8 cellular contexts compared by ENCODE assay signal in genomic region chr11:64235427-64236161, GRCh38. TPM values are rescaled to one million over a fixed set of nuclear protein-coding genes. Genes with fewer than 3 reads are reported as not detected.
DNase-seq lines count a peak whose midpoint lies in the region; ATAC-seq and TF ChIP-seq lines count a peak whose summit lies in the region.

No MANE protein-coding gene starts in this region.

- TF ChIP-seq CTCF in AG04449 (IDR thresholded peaks at IDR 0.05; ENCODE audit: insufficient read depth, low read length, missing control alignments) = no peak
- no peak for TF ChIP-seq CTCF in choroid plexus epithelial cell (conservative IDR thresholded peaks at IDR 0.05; ENCODE audit: low read depth, low read length)

- CTCF ChIA-PET in AG04449 (lab: Yijun Ruan, JAX) = interaction anchor here (1.0 to 3.8 kb wide), 5 partner anchors 10 to 68 kb away, joined by 3 to 25 read pairs (median 4); partner anchors contain the start of gene PLCB3

- no peak for ATAC-seq in naive B cell (ENCODE audit: low read depth in 2 of 2)
- no peak for ATAC-seq in HG03095 (IDR thresholded peaks at IDR 0.05; ENCODE audit: unreplicated experiment)
- ATAC-seq in GM21825 (IDR thresholded peaks at IDR 0.05; ENCODE audit: unreplicated experiment) = no peak

- H3K36me3 Mint-ChIP-seq in IgD-negative memory B cell (peaks cover 3% of the 10 kb centered on the region), naive B cell (no peaks in the 10 kb centered on the region)

- H3K9me3 Mint-ChIP-seq in IgD-negative memory B cell (no peaks in the 10 kb centered on the region), naive B cell (no peaks in the 10 kb centered on the region)

- H3K27ac Mint-ChIP-seq in IgD-negative memory B cell = peak overlapping the region; percentile 88 to 100 (median 93)
- H3K27ac Mint-ChIP-seq in naive B cell = peak overlapping the region; percentile 86 to 97 (median 94)

- no peaks in the 10 kb centered on the region for H3K27me3 Mint-ChIP-seq in IgD-negative memory B cell
- H3K27me3 Mint-ChIP-seq in naive B cell = no peaks in the 10 kb centered on the region

- H3K4me1 Mint-ChIP-seq in IgD-negative memory B cell = peaks cover 30 to 52% (median 44%) of the 10 kb centered on the region in 3 donors
- H3K4me1 Mint-ChIP-seq in naive B cell = peaks cover 38 to 69% (median 67%) of the 10 kb centered on the region in 3 donors

- POLR2A ChIA-PET in AG04449 (lab: Yijun Ruan, JAX) = interaction anchor here (0.7 to 0.9 kb wide), 2 partner anchors 11 to 88 kb away, joined by 3 read pairs; no protein-coding TSS in a partner anchor

- peak overlapping the region; percentile 91 to 97 (median 94) for H3K4me3 Mint-ChIP-seq in IgD-negative memory B cell
- H3K4me3 Mint-ChIP-seq in naive B cell = peak overlapping the region; percentile 88 to 94 (median 90)

- H3K4me3 ChIP-seq in AG04449 (ENCODE audit: low read depth, low read length) (peak overlapping the region; percentile 66), choroid plexus epithelial cell (ENCODE audit: low read depth, low read length) (peak overlapping the region; percentile 67)

- no peak for DNase-seq in AG04449 (ENCODE audit: low read depth, low spot score)
- DNase-seq in choroid plexus epithelial cell (ENCODE audit: low read depth) = no peak
- DNase-seq in naive B cell = no peak
- DNase-seq in germinal center (ENCODE audit: low spot score) = no peak
- no peak for DNase-seq in NCI-H510A (lab: John Stamatoyannopoulos, UW)

RNA-seq across cellular contexts. Expression of gene VEGFB, which starts 1.2 kb away (rescaled TPM):
- polyA plus RNA-seq in IgD-negative memory B cell (34.8 TPM), naive B cell (ENCODE audit: low read depth in 6 of 6) (10 to 100 TPM; 10.9 to 33.7 (median 28.1) TPM)

RNA-seq across cellular contexts. Expression of gene DNAJC4, which starts 5.2 kb away (rescaled TPM):
- 49.3 TPM for polyA plus RNA-seq in IgD-negative memory B cell
- 10 to 100 TPM; 41.9 to 66.6 (median 50.5) TPM for polyA plus RNA-seq in naive B cell (ENCODE audit: low read depth in 6 of 6)

RNA-seq across cellular contexts. Expression of gene FKBP2, which starts 5.3 kb away (rescaled TPM):
- 101 TPM for polyA plus RNA-seq in IgD-negative memory B cell
- polyA plus RNA-seq in naive B cell (ENCODE audit: low read depth in 6 of 6) = 10 to 100 TPM; 65.3 to 94.8 (median 79.8) TPM

RNA-seq across cellular contexts. Expression of gene NUDT22, which starts 9.5 kb away (rescaled TPM):
- polyA plus RNA-seq in IgD-negative memory B cell (56.6 TPM), naive B cell (ENCODE audit: low read depth in 6 of 6) (10 to 100 TPM; 43.6 to 96.6 (median 62.6) TPM)

RNA-seq across cellular contexts. Expression of gene TRPT1, which starts 9.6 kb away (rescaled TPM):
- polyA plus RNA-seq in IgD-negative memory B cell (75.0 TPM), naive B cell (ENCODE audit: low read depth in 6 of 6) (10 to 100 TPM; 60.7 to 97.6 (median 86.0) TPM)
